1 cellular context compared by ENCODE assay signal in the genomic region with DNA sequence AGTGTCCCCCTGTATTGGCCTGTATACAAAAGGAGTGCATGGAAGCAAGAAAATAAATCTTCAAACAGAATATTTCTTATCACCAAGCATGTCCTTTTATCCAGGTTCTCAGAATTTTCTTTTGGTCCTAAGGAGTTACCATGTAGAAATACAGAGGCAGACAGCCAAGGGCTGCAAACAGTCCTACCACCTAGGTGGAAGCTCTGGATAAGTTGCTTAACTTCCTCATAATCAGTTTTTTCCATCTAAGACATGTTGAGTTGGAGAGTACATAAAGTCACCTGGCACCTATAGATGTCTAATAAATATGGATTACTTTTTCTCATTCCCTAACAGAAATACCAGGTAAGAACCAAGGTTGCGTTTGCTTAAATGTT.
TF ChIP-seq lines count a peak whose summit lies in the region.

No MANE protein-coding gene starts in this region.

TF ChIP-seq in HCT116, 20 proteins besides CTCF, POLR2A, EP300 and RAD21 (continued from another document):
- 0 out of 2 replicates have a peak, but pooled peaks have one; percentile 4 for TF ChIP-seq FOSL1 (IDR thresholded peaks at IDR 0.05; ENCODE audit: low read depth)
TF ChIP-seq in HCT116: peak in this region for 1.
